Comparison of ENCODE assay signal across 17 cellular contexts in genomic region chr14:64692597-64693350, GRCh38. TPM values are rescaled to one million over a fixed set of nuclear protein-coding genes. Genes with fewer than 3 reads are reported as not detected.
DNase-seq lines count a peak whose midpoint lies in the region; TF ChIP-seq lines count a peak whose summit lies in the region.
"Had no signal": no experiment of that assay in that cellular context is flagged by ENCODE, and none has a peak within 500 bp of the region (broad histone marks: within the 10 kb centered on the region; RNA-seq: fewer than 3 reads in every experiment).

No MANE protein-coding gene starts in this region.

- H3K4me1 ChIP-seq in right atrium auricular region: peaks cover 0 to 46% of the 10 kb centered on the region in 2 donors
- H3K4me1 ChIP-seq in A673 (ENCODE audit: insufficient read depth, low read length, poor library complexity, severe bottlenecking): no peaks in the 10 kb centered on the region
- H3K4me1 ChIP-seq in endodermal cell (ENCODE audit: control insufficient read depth, insufficient read depth, low read length): peaks cover 5% of the 10 kb centered on the region

- H3K9me3 ChIP-seq in right atrium auricular region: no peaks in the 10 kb centered on the region
- no peaks in the 10 kb centered on the region for H3K9me3 ChIP-seq in A673 (ENCODE audit: low read depth, low read length, poor library complexity, severe bottlenecking)
- no peaks in the 10 kb centered on the region for H3K9me3 ChIP-seq in endodermal cell (ENCODE audit: control insufficient read depth, low read length)
- H3K9me3 ChIP-seq: BE2C, esophagus muscularis mucosa, MG63, thoracic aorta had no signal

- H3K36me3 Mint-ChIP-seq in endodermal cell (ENCODE audit: low read depth): no peaks in the 10 kb centered on the region

- no peak overlapping the region for H3K4me3 Mint-ChIP-seq in endodermal cell
- H3K4me3 Mint-ChIP-seq: activated CD4-positive, alpha-beta T cell treated with anti-CD3 and anti-CD28 coated beads for 36 hours; activated naive CD4-positive, alpha-beta T cell treated with anti-CD3 and anti-CD28 coated beads for 36 hours had no signal

- intact Hi-C loops in A673 (cut with micrococcal nuclease; ENCODE audit: unreplicated experiment): no loop called here

- CTCF ChIA-PET in A673 (lab: Charles Lee): no interaction called here

- no TSS peak for BruUV-seq in A673 (replicated peaks; lab: Mats Ljungman, UMichigan)

- no peak for TF ChIP-seq CTCF in right atrium auricular region (IDR thresholded peaks at IDR 0.05)
- no peak for TF ChIP-seq CTCF in A673 (conservative IDR thresholded peaks at IDR 0.05; ENCODE audit: low read depth, low read length)
- no peak for TF ChIP-seq CTCF in endodermal cell (conservative IDR thresholded peaks at IDR 0.05)

- H3K27me3 ChIP-seq in right atrium auricular region: no peaks in the 10 kb centered on the region
- H3K27me3 ChIP-seq in A673 (replicated peaks; ENCODE audit: insufficient read depth, low read depth, low read length, poor library complexity): no peaks in the 10 kb centered on the region
- peaks cover 41% of the 10 kb centered on the region for H3K27me3 ChIP-seq in endodermal cell (ENCODE audit: control insufficient read depth, insufficient read depth, low read length, poor library complexity, severe bottlenecking)
- H3K27me3 ChIP-seq: BE2C, esophagus muscularis mucosa, MG63 had no signal

- H3K4me1 Mint-ChIP-seq in endodermal cell: peaks cover 17% of the 10 kb centered on the region

- H3K36me3 ChIP-seq in right atrium auricular region (no peaks in the 10 kb centered on the region), A673 (ENCODE audit: insufficient read depth, low read length, poor library complexity, severe bottlenecking) (no peaks in the 10 kb centered on the region), endodermal cell (ENCODE audit: control insufficient read depth, insufficient read depth, low read length) (no peaks in the 10 kb centered on the region)
- H3K36me3 ChIP-seq: BE2C, esophagus muscularis mucosa, MG63, thoracic aorta had no signal

- POLR2A ChIA-PET in A673 (lab: Charles Lee; ENCODE audit: low non-redundant PET): no interaction called here

- WGBS in endodermal cell (ENCODE audit: insufficient coverage in 1 of 2, insufficient read length in 1 of 2), 2 experiments: 91% methylated on average over 4 of the region's 4 CpGs; no CpG with 5 or more reads in 1 of the 2 experiments

- no peak overlapping the region for H3K9ac ChIP-seq in endodermal cell (ENCODE audit: extremely low read depth, low read length, poor library complexity, severe bottlenecking)

- DNase-seq in NCI-H1694 (lab: John Stamatoyannopoulos, UW) (peak; percentile 94), right atrium auricular region (ENCODE audit: low spot score) (no peak), germinal center (ENCODE audit: low spot score) (no peak), A673 (ENCODE audit: low spot score) (no peak), endodermal cell (no peak)
- DNase-seq: activated CD4-positive, alpha-beta T cell treated with anti-CD3 and anti-CD28 coated beads for 36 hours; activated naive CD4-positive, alpha-beta T cell treated with anti-CD3 and anti-CD28 coated beads for 36 hours; BE2C; GOT3; MG63; NCI-H2029; NCI-H524 treated with DMSO at 0.1 percent for 48 hours; occipital lobe had no signal

- H3K9me3 Mint-ChIP-seq in endodermal cell: no peaks in the 10 kb centered on the region
- H3K9me3 Mint-ChIP-seq: activated naive CD4-positive, alpha-beta T cell treated with anti-CD3 and anti-CD28 coated beads for 36 hours had no signal

- H3K27ac Mint-ChIP-seq in endodermal cell: no peak overlapping the region
- H3K27ac Mint-ChIP-seq: activated CD4-positive, alpha-beta T cell treated with anti-CD3 and anti-CD28 coated beads for 36 hours; activated naive CD4-positive, alpha-beta T cell treated with anti-CD3 and anti-CD28 coated beads for 36 hours had no signal

- no peak overlapping the region for H3K4me3 ChIP-seq in right atrium auricular region
- H3K4me3 ChIP-seq in A673 (ENCODE audit: low read depth, low read length, poor library complexity, severe bottlenecking): no peak overlapping the region
- H3K4me3 ChIP-seq in endodermal cell (ENCODE audit: low read length): no peak overlapping the region
- H3K4me3 ChIP-seq: esophagus muscularis mucosa, MG63, thoracic aorta had no signal

- H3K27ac ChIP-seq in angular gyrus (ENCODE audit: low read depth, low read length) (peak overlapping the region; percentile 20), right atrium auricular region (peak overlapping the region; percentile 56 to 65), temporal lobe (ENCODE audit: low read depth, low read length) (peak overlapping the region; percentile 83), A673 (ENCODE audit: low read depth, low read length, poor library complexity, severe bottlenecking) (no peak overlapping the region), endodermal cell (ENCODE audit: low read depth, low read length) (no peak overlapping the region)
- H3K27ac ChIP-seq: esophagus muscularis mucosa had no signal

- H3K27me3 Mint-ChIP-seq in endodermal cell (ENCODE audit: insufficient read depth): peaks cover 86% of the 10 kb centered on the region

RNA-seq across cellular contexts. Expression of gene PLEKHG3, which starts 11.4 kb away (rescaled TPM):
- total RNA-seq in right atrium auricular region: 10 to 100 TPM; 26.1 to 28.1 TPM
- total RNA-seq in temporal lobe: 7.1 TPM
- 29.6 and 39.4 TPM in 2 replicates for total RNA-seq in A673 (2021)
- 10 to 100 TPM; 31.7 to 52.6 TPM for total RNA-seq in endodermal cell
- polyA plus RNA-seq in endodermal cell (2013, experiment 1 of 2): 35.6 TPM
- polyA plus RNA-seq in endodermal cell (2013, experiment 2 of 2): 30.8 TPM

Comparison
In these comparisons a context has a peak if more than half of its experiments do, and no peak if none do; other contexts are left out.
1. H3K27ac ChIP-seq: peak in angular gyrus (single experiment), right atrium auricular region (2 of 2) and temporal lobe (single experiment); none in A673 (single experiment) and endodermal cell (single experiment).